In the genomic region with DNA sequence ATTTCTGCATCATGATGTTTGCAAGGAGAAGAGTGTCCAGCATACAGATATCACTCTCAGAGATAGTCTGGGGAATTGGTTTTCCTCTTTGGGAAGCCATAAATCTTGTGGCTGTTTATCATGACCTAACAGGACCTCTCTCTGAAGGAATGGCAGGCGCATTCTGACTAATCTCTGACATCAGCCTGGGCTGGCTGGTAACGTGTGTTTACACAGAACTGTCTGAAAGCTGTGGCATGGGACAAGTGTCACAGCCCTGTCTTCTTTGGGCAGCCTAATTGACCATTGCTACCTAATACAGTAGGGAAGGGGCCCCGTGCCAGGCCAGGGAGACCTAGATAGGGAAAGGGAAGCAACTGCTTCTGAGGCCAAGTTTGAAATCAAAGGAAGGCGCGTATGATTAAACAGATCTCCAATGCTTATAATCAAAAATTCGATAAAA, we compare ENCODE assay signal across 20 cellular contexts.
DNase-seq lines count a peak whose midpoint lies in the region; ATAC-seq and TF ChIP-seq lines count a peak whose summit lies in the region.
"Had no signal": no experiment of that assay in that cellular context is flagged by ENCODE, and none has a peak within 500 bp of the region (broad histone marks: within the 10 kb centered on the region; RNA-seq: fewer than 3 reads in every experiment).

No MANE protein-coding gene starts in this region.

- in situ Hi-C loops in brain microvascular endothelial cell (cut with HindIII; ENCODE audit: low pct_ligation_motif_present, low sequenced_read_pairs) = no loop called here

- H2BK5ac ChIP-seq in mesenchymal stem cell (ENCODE audit: low read depth, low read length, poor library complexity, severe bottlenecking) = no peak overlapping the region

- H3K79me1 ChIP-seq in mesenchymal stem cell (replicated peaks; ENCODE audit: low read length, poor library complexity, severe bottlenecking) = no peaks in the 10 kb centered on the region

- no peak overlapping the region for H4K91ac ChIP-seq in mesenchymal stem cell (ENCODE audit: low read length)

- H3K27ac ChIP-seq in brain microvascular endothelial cell = peak overlapping the region; percentile 15
- H3K27ac ChIP-seq in mesenchymal stem cell (ENCODE audit: low read length, poor library complexity, severe bottlenecking) = no peak overlapping the region
- H3K27ac ChIP-seq: heart right ventricle, KMS-11 had no signal

- H3K18ac ChIP-seq in mesenchymal stem cell (ENCODE audit: low read depth in 1 of 2, low read length in 2 of 2) = no peak overlapping the region

- no peak overlapping the region for H2BK12ac ChIP-seq in mesenchymal stem cell (ENCODE audit: low read length in 2 of 2)

- H3K36me3 ChIP-seq in brain microvascular endothelial cell (replicated peaks) (no peaks in the 10 kb centered on the region), mesenchymal stem cell (ENCODE audit: control insufficient read depth in 1 of 2, insufficient read depth in 2 of 2, low read depth in 1 of 2, low read length in 2 of 2) (no peaks in the 10 kb centered on the region)
- H3K36me3 ChIP-seq: heart right ventricle had no signal

- WGBS in mesenchymal stem cell = 13% methylated on average over 3 of the region's 6 CpGs

- DNase-seq in DMS53 (lab: John Stamatoyannopoulos, UW) = peak; percentile 64
- DNase-seq in M059J (ENCODE audit: low read depth) = peak; percentile 78
- peak; percentile 41 for DNase-seq in brain microvascular endothelial cell
- peak; percentile 73 for DNase-seq in mesenchymal stem cell
- no peak for DNase-seq in activated CD4-positive, alpha-beta T cell treated with anti-CD3 and anti-CD28 coated beads, Interleukin-2, amount 50 U/mL, for 48 hours
- DNase-seq: activated CD4-positive, alpha-beta T cell treated with anti-CD3 and anti-CD28 coated beads, Interleukin-2, amount 50 U/mL, for 1 hour; activated naive CD4-positive, alpha-beta T cell; aorta; effector memory CD8-positive, alpha-beta T cell; heart right ventricle; NCI-H1092 treated with DMSO at 0.1 percent for 48 hours; NCI-H2107; NCI-H748 treated with DMSO at 0.1 percent for 48 hours; stimulated activated CD4-positive, alpha-beta T cell treated with anti-CD3 and anti-CD28 coated beads, Interleukin-15, amount 100 ng/mL, for 24 hours; stimulated activated naive CD4-positive, alpha-beta T cell treated with Interleukin-2 at 50 U/mL for 16 hours had no signal

- no peak overlapping the region for H3K23ac ChIP-seq in mesenchymal stem cell (ENCODE audit: low read length in 2 of 2)

- H3K4me3 ChIP-seq in brain microvascular endothelial cell (ENCODE audit: low read depth, low read length) = no peak overlapping the region
- H3K4me3 ChIP-seq in mesenchymal stem cell (ENCODE audit: insufficient read depth in 1 of 2, low read depth in 1 of 2, low read length in 2 of 2) = no peak overlapping the region
- H3K4me3 ChIP-seq: heart right ventricle had no signal

- no peak overlapping the region for H3K4me2 ChIP-seq in mesenchymal stem cell (ENCODE audit: low read length, poor library complexity, severe bottlenecking)
- H3K4me2 ChIP-seq: KMS-11 had no signal

- H3K9ac ChIP-seq in mesenchymal stem cell (ENCODE audit: low read length) = no peak overlapping the region
- H3K9ac ChIP-seq: KMS-11 had no signal

- no peak overlapping the region for H2AK5ac ChIP-seq in mesenchymal stem cell (ENCODE audit: low read length, severe bottlenecking)

- ATAC-seq in HG03135 (IDR thresholded peaks at IDR 0.05; ENCODE audit: unreplicated experiment) (no peak), GM18505 (IDR thresholded peaks at IDR 0.05; ENCODE audit: unreplicated experiment) (no peak), HG03196 (IDR thresholded peaks at IDR 0.05; ENCODE audit: unreplicated experiment) (no peak)
- ATAC-seq: effector memory CD8-positive, alpha-beta T cell; HCT116; heart right ventricle had no signal

- H4K8ac ChIP-seq in mesenchymal stem cell (ENCODE audit: low read length) = no peak overlapping the region

- H3K4me1 ChIP-seq in mesenchymal stem cell (ENCODE audit: control insufficient read depth, insufficient read depth, low read depth, low read length) = peaks cover 4% of the 10 kb centered on the region
- H3K4me1 ChIP-seq: heart right ventricle had no signal

- TF ChIP-seq POLR2A in GM18505 (IDR thresholded peaks at IDR 0.05; ENCODE audit: borderline replicate concordance, extremely low read depth, insufficient read depth, insufficient read length) = no peak

- no peak overlapping the region for H3K14ac ChIP-seq in mesenchymal stem cell (ENCODE audit: low read length in 2 of 2)

- H3K9me3 ChIP-seq in mesenchymal stem cell (ENCODE audit: control insufficient read depth, low read length) = no peaks in the 10 kb centered on the region

- no peak overlapping the region for H2BK120ac ChIP-seq in mesenchymal stem cell (ENCODE audit: low read depth, low read length)

- H2AFZ ChIP-seq in mesenchymal stem cell (ENCODE audit: low read depth, low read length) = no peak overlapping the region

- no peak overlapping the region for H2BK15ac ChIP-seq in mesenchymal stem cell (ENCODE audit: low read depth, poor library complexity, severe bottlenecking)

- no peak overlapping the region for H3K4ac ChIP-seq in mesenchymal stem cell (ENCODE audit: low read depth in 1 of 2, low read length in 2 of 2)

- H3K27me3 ChIP-seq in brain microvascular endothelial cell (replicated peaks) = no peaks in the 10 kb centered on the region
- no peaks in the 10 kb centered on the region for H3K27me3 ChIP-seq in mesenchymal stem cell (ENCODE audit: control insufficient read depth in 1 of 2, insufficient read depth in 1 of 2, low read length in 2 of 2)
- H3K27me3 ChIP-seq: heart right ventricle had no signal

- no peak for TF ChIP-seq CTCF in brain microvascular endothelial cell (IDR thresholded peaks at IDR 0.05; ENCODE audit: low read depth, low read length, missing control alignments)

Comparison
In these comparisons a context has a peak if more than half of its experiments do, and no peak if none do; other contexts are left out.
1. DNase-seq: peak in DMS53 (single experiment), M059J (single experiment), brain microvascular endothelial cell (single experiment) and mesenchymal stem cell (single experiment); none in activated CD4-positive, alpha-beta T cell treated with anti-CD3 and anti-CD28 coated beads, Interleukin-2, amount 50 U/mL, for 48 hours (0 of 2).